19 cellular contexts compared by ENCODE assay signal in the genomic region with DNA sequence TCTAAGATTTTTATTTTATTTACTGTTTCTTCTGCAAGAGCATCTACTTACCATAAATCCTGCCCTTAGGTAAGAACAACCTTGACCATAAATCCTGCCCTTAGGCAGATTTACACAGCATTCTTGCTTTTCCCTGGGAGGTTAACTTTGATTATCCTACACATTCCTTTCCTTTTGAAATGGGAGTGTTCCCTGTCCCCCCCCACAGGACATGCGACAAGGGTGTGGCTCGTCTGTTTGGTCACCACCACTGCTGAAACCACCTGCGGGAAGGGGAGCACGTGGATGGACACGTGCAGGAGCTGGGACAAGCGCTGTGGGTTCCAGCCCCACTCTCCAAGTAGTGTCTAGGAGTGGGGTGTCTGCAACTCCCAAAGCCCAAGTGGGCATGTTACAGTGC.
DNase-seq lines count a peak whose midpoint lies in the region; ATAC-seq and TF ChIP-seq lines count a peak whose summit lies in the region.
"Had no signal": no experiment of that assay in that cellular context is flagged by ENCODE, and none has a peak within 500 bp of the region (broad histone marks: within the 10 kb centered on the region; RNA-seq: fewer than 3 reads in every experiment).

No MANE protein-coding gene starts in this region.

- no peaks in the 10 kb centered on the region for H3K4me1 ChIP-seq in hepatocyte (ENCODE audit: insufficient read depth)
- no peaks in the 10 kb centered on the region for H3K4me1 ChIP-seq in naive thymus-derived CD4-positive, alpha-beta T cell (ENCODE audit: control insufficient read depth in 2 of 2, insufficient read depth in 2 of 2, low read length in 2 of 2)
- H3K4me1 ChIP-seq: SJSA1 had no signal

- TF ChIP-seq CTCF in Calu3 (IDR thresholded peaks at IDR 0.05; ENCODE audit: unreplicated experiment): no peak
- TF ChIP-seq CTCF in hepatocyte (IDR thresholded peaks at IDR 0.05; ENCODE audit: poor library complexity): no peak

- H3K36me3 Mint-ChIP-seq in Calu3 (ENCODE audit: insufficient read depth, unreplicated experiment): no peaks in the 10 kb centered on the region
- peaks cover 0 to 5% (median 0%) of the 10 kb centered on the region in 5 donors for H3K36me3 Mint-ChIP-seq in naive thymus-derived CD4-positive, alpha-beta T cell
- H3K36me3 Mint-ChIP-seq: CD14-positive monocyte had no signal

- peaks cover 5% of the 10 kb centered on the region for H3K9me3 Mint-ChIP-seq in Calu3 (ENCODE audit: low read depth, unreplicated experiment)
- H3K9me3 Mint-ChIP-seq in naive thymus-derived CD4-positive, alpha-beta T cell: peaks cover 0 to 6% (median 0%) of the 10 kb centered on the region in 11 donors

- H3K79me2 ChIP-seq in hepatocyte: no peaks in the 10 kb centered on the region

- no peaks in the 10 kb centered on the region for H3K27me3 ChIP-seq in hepatocyte
- H3K27me3 ChIP-seq in naive thymus-derived CD4-positive, alpha-beta T cell (ENCODE audit: control insufficient read depth in 2 of 2, insufficient read depth in 2 of 2, low read length in 2 of 2): no peaks in the 10 kb centered on the region
- H3K27me3 ChIP-seq: MG63, SJSA1 had no signal

- in situ Hi-C loops in KBM-7 (cut with MboI; ENCODE audit: low pct_unique_long_range_greater_than_20kb, low sequenced_read_pairs): no loop called here

- ATAC-seq in GM18520 (IDR thresholded peaks at IDR 0.05; ENCODE audit: unreplicated experiment) (no peak), HG02610 (IDR thresholded peaks at IDR 0.05; ENCODE audit: unreplicated experiment) (no peak)
- ATAC-seq in naive thymus-derived CD4-positive, alpha-beta T cell: no peak

- H3K27ac ChIP-seq in hepatocyte: peak overlapping the region; percentile 69
- no peak overlapping the region for H3K27ac ChIP-seq in naive thymus-derived CD4-positive, alpha-beta T cell (ENCODE audit: low read depth, low read length)
- H3K27ac ChIP-seq: SJSA1 had no signal

- CTCF ChIA-PET in Calu3 (lab: Charles Lee): no interaction called here
- CTCF ChIA-PET in naive thymus-derived CD4-positive, alpha-beta T cell (lab: Charles Lee): no interaction called here

- H3K9me2 ChIP-seq in hepatocyte (replicated peaks; ENCODE audit: insufficient read depth): no peaks in the 10 kb centered on the region

- H3K36me3 ChIP-seq in hepatocyte (replicated peaks; ENCODE audit: insufficient read depth, low read depth): no peaks in the 10 kb centered on the region
- no peaks in the 10 kb centered on the region for H3K36me3 ChIP-seq in naive thymus-derived CD4-positive, alpha-beta T cell (ENCODE audit: control insufficient read depth in 2 of 3, insufficient read depth in 3 of 3, low read length in 3 of 3)
- H3K36me3 ChIP-seq: MG63, SJSA1 had no signal

- no peak overlapping the region for H2AFZ ChIP-seq in hepatocyte

- no peaks in the 10 kb centered on the region for H3K27me3 Mint-ChIP-seq in Calu3 (ENCODE audit: unreplicated experiment)
- peaks cover 0 to 20% (median 12%) of the 10 kb centered on the region in 5 donors for H3K27me3 Mint-ChIP-seq in naive thymus-derived CD4-positive, alpha-beta T cell

- H3K4me1 Mint-ChIP-seq in Calu3 (ENCODE audit: low read depth, unreplicated experiment): no peaks in the 10 kb centered on the region
- peaks cover 0 to 2% (median 0%) of the 10 kb centered on the region in 7 donors for H3K4me1 Mint-ChIP-seq in naive thymus-derived CD4-positive, alpha-beta T cell
- H3K4me1 Mint-ChIP-seq: CD14-positive monocyte had no signal

- peak; percentile 13 for DNase-seq in Calu3
- DNase-seq in M059J (ENCODE audit: low read depth): peak; percentile 7
- DNase-seq in hepatocyte (ENCODE audit: low spot score): peak; percentile 43
- peak; percentile 48 for DNase-seq in mucosa of gallbladder (ENCODE audit: low spot score)
- no peak for DNase-seq in KBM-7
- DNase-seq in naive thymus-derived CD4-positive, alpha-beta T cell: no peak
- DNase-seq: DMS79, HCEC 1CT, IMR-90, Karpas-422, MG63, NCI-H1417, NCI-H187, NCI-H510A, NCI-H82 had no signal

- no peak overlapping the region for H3K27ac Mint-ChIP-seq in Calu3 (ENCODE audit: unreplicated experiment)
- no peak overlapping the region for H3K27ac Mint-ChIP-seq in naive thymus-derived CD4-positive, alpha-beta T cell

- no TSS peak for BruUV-seq in Calu3 (replicated peaks; lab: Mats Ljungman, UMichigan)

- intact Hi-C loops in Calu3 (cut with micrococcal nuclease; ENCODE audit: unreplicated experiment): no loop called here
- intact Hi-C loops in naive thymus-derived CD4-positive, alpha-beta T cell (cut with micrococcal nuclease): no loop called here

- H4K20me1 ChIP-seq in hepatocyte (ENCODE audit: insufficient read depth, poor library complexity, severe bottlenecking): no peaks in the 10 kb centered on the region

- POLR2A ChIA-PET in naive thymus-derived CD4-positive, alpha-beta T cell (lab: Charles Lee): no interaction called here

- H3K9me3 ChIP-seq in hepatocyte (ENCODE audit: low read depth): no peaks in the 10 kb centered on the region
- no peaks in the 10 kb centered on the region for H3K9me3 ChIP-seq in naive thymus-derived CD4-positive, alpha-beta T cell (ENCODE audit: control insufficient read depth in 2 of 3, low read length in 3 of 3)
- H3K9me3 ChIP-seq: MG63, SJSA1 had no signal

- H3K4me3 Mint-ChIP-seq in Calu3 (ENCODE audit: low read depth, unreplicated experiment): no peak overlapping the region
- no peak overlapping the region for H3K4me3 Mint-ChIP-seq in naive thymus-derived CD4-positive, alpha-beta T cell
- H3K4me3 Mint-ChIP-seq: CD14-positive monocyte had no signal

- 69% methylated on average over 6 of the region's 6 CpGs for WGBS in hepatocyte (ENCODE audit: low lambda C conversion rate, missing lambda C conversion rate)

- no peak overlapping the region for H3K4me3 ChIP-seq in hepatocyte
- H3K4me3 ChIP-seq in naive thymus-derived CD4-positive, alpha-beta T cell (ENCODE audit: low read length): no peak overlapping the region
- H3K4me3 ChIP-seq: MG63, SJSA1 had no signal

- H3K4me2 ChIP-seq in hepatocyte: no peak overlapping the region

Comparison
In these comparisons a context has a peak if more than half of its experiments do, and no peak if none do; other contexts are left out.
1. DNase-seq: peak in Calu3 (single experiment), M059J (single experiment), hepatocyte (single experiment) and mucosa of gallbladder (single experiment); none in KBM-7 (single experiment) and naive thymus-derived CD4-positive, alpha-beta T cell (0 of 9).